ENCODE assay signal across 2 cellular contexts in genomic region chr19:47020992-47021496, GRCh38.
TF ChIP-seq lines count a peak whose summit lies in the region.

No MANE protein-coding gene starts in this region.

TF ChIP-seq in HCT116, 20 proteins besides CTCF, POLR2A, EP300 and RAD21:
- TF ChIP-seq POLR2AphosphoS5 (IDR thresholded peaks at IDR 0.05; ENCODE audit: low read depth, low read length) (no peak), EGR1 (IDR thresholded peaks at IDR 0.05; ENCODE audit: low read depth) (peak; percentile 80), YY1 (IDR thresholded peaks at IDR 0.05; ENCODE audit: extremely low read depth, insufficient replicate concordance, low read depth, low read length) (no peak), FOSL1 (IDR thresholded peaks at IDR 0.05; ENCODE audit: low read depth) (no peak)

TF ChIP-seq in K562, 482 proteins besides CTCF, POLR2A, EP300 and RAD21:
- TF ChIP-seq PCBP1 (IDR thresholded peaks at IDR 0.05; ENCODE audit: low read depth, low read length, poor library complexity, severe bottlenecking) (no peak), CC2D1A (IDR thresholded peaks at IDR 0.05) (peak; percentile 29; the same call in 1 of the 2 replicates), ZBTB7A (IDR thresholded peaks at IDR 0.05; ENCODE audit: borderline replicate concordance, control insufficient read depth, low read depth, low read length) (peak; percentile 40; the same call in 1 of the 2 replicates), ZNF740 (CRISPR knock-in tag; IDR thresholded peaks at IDR 0.05) (peak; percentile 59), ZNF740 (tag; IDR thresholded peaks at IDR 0.05) (no peak), ZNF57 (CRISPR knock-in tag; IDR thresholded peaks at IDR 0.05) (no peak), EGR1 (conservative IDR thresholded peaks at IDR 0.05) (peak; percentile 76), KDM2B (CRISPR knock-in tag; IDR thresholded peaks at IDR 0.05) (peak; percentile 61; the same call in 1 of the 2 replicates), VEZF1 (CRISPR knock-in tag; IDR thresholded peaks at IDR 0.05) (peak; percentile 56)
